Comparison of ENCODE assay signal across 1 cellular context in the genomic region with DNA sequence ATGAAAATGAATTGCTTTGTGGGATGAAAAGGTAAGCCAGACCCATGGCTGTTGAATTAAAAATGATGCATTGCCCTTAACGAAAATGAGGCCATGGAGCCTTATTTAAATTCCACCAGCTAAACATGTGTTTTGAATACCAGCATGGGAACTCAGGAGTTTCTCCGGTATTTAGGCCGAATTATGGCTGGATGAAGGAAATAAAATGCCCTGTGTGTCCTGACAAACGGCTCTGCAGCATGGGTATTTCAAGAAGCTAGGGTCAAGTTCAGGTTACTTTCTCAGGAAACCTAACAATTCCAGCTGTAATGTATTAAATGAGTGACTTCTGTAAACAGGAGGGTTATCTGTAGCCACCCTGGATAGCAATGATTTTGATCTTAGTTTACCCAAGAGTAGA.
TF ChIP-seq lines count a peak whose summit lies in the region.

No MANE protein-coding gene starts in this region.

TF ChIP-seq in SK-N-SH treated with all-trans-retinoic acid at 6 μM for 48 hours, 23 proteins besides CTCF, POLR2A, EP300 and RAD21 (continued from another document):
- TF ChIP-seq, protein P1, sequence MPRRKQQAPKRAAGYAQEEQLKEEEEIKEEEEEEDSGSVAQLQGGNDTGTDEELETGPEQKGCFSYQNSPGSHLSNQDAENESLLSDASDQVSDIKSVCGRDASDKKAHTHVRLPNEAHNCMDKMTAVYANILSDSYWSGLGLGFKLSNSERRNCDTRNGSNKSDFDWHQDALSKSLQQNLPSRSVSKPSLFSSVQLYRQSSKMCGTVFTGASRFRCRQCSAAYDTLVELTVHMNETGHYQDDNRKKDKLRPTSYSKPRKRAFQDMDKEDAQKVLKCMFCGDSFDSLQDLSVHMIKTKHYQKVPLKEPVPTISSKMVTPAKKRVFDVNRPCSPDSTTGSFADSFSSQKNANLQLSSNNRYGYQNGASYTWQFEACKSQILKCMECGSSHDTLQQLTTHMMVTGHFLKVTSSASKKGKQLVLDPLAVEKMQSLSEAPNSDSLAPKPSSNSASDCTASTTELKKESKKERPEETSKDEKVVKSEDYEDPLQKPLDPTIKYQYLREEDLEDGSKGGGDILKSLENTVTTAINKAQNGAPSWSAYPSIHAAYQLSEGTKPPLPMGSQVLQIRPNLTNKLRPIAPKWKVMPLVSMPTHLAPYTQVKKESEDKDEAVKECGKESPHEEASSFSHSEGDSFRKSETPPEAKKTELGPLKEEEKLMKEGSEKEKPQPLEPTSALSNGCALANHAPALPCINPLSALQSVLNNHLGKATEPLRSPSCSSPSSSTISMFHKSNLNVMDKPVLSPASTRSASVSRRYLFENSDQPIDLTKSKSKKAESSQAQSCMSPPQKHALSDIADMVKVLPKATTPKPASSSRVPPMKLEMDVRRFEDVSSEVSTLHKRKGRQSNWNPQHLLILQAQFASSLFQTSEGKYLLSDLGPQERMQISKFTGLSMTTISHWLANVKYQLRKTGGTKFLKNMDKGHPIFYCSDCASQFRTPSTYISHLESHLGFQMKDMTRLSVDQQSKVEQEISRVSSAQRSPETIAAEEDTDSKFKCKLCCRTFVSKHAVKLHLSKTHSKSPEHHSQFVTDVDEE (CRISPR knock-in tag; IDR thresholded peaks at IDR 0.05) = no peak
- TF ChIP-seq ZFP3 (CRISPR knock-in tag; IDR thresholded peaks at IDR 0.05) (no peak), ZC3H10 (CRISPR knock-in tag; IDR thresholded peaks at IDR 0.05) (no peak), SNAI2 (CRISPR knock-in tag; IDR thresholded peaks at IDR 0.05) (no peak), PPARA (CRISPR knock-in tag; IDR thresholded peaks at IDR 0.05; ENCODE audit: borderline replicate concordance) (no peak), BACH2 (CRISPR knock-in tag; IDR thresholded peaks at IDR 0.05; ENCODE audit: borderline replicate concordance) (no peak), ZFP30 (CRISPR knock-in tag; IDR thresholded peaks at IDR 0.05) (no peak), ZNF565 (CRISPR knock-in tag; conservative IDR thresholded peaks at IDR 0.05; ENCODE audit: low read depth) (no peak), OSR1 (CRISPR knock-in tag; IDR thresholded peaks at IDR 0.05) (no peak), ESRRG (CRISPR knock-in tag; IDR thresholded peaks at IDR 0.05) (no peak)
- TF ChIP-seq, protein P2, sequence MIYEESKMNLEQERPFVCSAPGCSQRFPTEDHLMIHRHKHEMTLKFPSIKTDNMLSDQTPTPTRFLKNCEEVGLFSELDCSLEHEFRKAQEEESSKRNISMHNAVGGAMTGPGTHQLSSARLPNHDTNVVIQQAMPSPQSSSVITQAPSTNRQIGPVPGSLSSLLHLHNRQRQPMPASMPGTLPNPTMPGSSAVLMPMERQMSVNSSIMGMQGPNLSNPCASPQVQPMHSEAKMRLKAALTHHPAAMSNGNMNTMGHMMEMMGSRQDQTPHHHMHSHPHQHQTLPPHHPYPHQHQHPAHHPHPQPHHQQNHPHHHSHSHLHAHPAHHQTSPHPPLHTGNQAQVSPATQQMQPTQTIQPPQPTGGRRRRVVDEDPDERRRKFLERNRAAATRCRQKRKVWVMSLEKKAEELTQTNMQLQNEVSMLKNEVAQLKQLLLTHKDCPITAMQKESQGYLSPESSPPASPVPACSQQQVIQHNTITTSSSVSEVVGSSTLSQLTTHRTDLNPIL (CRISPR knock-in tag; IDR thresholded peaks at IDR 0.05; ENCODE audit: low read depth) = no peak
- TF ChIP-seq, protein P3, sequence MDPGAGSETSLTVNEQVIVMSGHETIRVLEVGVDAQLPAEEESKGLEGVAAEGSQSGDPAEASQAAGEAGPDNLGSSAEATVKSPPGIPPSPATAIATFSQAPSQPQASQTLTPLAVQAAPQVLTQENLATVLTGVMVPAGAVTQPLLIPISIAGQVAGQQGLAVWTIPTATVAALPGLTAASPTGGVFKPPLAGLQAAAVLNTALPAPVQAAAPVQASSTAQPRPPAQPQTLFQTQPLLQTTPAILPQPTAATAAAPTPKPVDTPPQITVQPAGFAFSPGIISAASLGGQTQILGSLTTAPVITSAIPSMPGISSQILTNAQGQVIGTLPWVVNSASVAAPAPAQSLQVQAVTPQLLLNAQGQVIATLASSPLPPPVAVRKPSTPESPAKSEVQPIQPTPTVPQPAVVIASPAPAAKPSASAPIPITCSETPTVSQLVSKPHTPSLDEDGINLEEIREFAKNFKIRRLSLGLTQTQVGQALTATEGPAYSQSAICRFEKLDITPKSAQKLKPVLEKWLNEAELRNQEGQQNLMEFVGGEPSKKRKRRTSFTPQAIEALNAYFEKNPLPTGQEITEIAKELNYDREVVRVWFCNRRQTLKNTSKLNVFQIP (CRISPR knock-in tag; IDR thresholded peaks at IDR 0.05; ENCODE audit: borderline replicate concordance, low read depth) = no peak
- TF ChIP-seq, protein P4, sequence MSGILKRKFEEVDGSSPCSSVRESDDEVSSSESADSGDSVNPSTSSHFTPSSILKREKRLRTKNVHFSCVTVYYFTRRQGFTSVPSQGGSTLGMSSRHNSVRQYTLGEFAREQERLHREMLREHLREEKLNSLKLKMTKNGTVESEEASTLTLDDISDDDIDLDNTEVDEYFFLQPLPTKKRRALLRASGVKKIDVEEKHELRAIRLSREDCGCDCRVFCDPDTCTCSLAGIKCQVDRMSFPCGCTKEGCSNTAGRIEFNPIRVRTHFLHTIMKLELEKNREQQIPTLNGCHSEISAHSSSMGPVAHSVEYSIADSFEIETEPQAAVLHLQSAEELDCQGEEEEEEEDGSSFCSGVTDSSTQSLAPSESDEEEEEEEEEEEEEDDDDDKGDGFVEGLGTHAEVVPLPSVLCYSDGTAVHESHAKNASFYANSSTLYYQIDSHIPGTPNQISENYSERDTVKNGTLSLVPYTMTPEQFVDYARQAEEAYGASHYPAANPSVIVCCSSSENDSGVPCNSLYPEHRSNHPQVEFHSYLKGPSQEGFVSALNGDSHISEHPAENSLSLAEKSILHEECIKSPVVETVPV (CRISPR knock-in tag; IDR thresholded peaks at IDR 0.05) = no peak
